Comparison of ENCODE assay signal across 10 cellular contexts in genomic region chr9:94866770-94867169, GRCh38.
A peak's percentile ranks its signal among the peaks of the same experiment; 100 is the strongest.
DNase-seq lines count a peak whose midpoint lies in the region; ATAC-seq and TF ChIP-seq lines count a peak whose summit lies in the region.
"Had no signal": no experiment of that assay in that cellular context is flagged by ENCODE, and none has a peak within 500 bp of the region (broad histone marks: within the 10 kb centered on the region; RNA-seq: fewer than 3 reads in every experiment).

No MANE protein-coding gene starts in this region.

- peaks cover 74% of the 10 kb centered on the region for H3K4me1 Mint-ChIP-seq in nephron

- peak overlapping the region in 2 of 3 experiments; percentile 13 to 41 for H3K4me3 Mint-ChIP-seq in nephron

- no peaks in the 10 kb centered on the region for H3K27me3 Mint-ChIP-seq in nephron (ENCODE audit: low read depth)

- H3K4me1 ChIP-seq in upper lobe of right lung = peaks cover 47% of the 10 kb centered on the region

- no peaks in the 10 kb centered on the region for H3K27me3 ChIP-seq in upper lobe of right lung

- H3K4me3 ChIP-seq in coronary artery (peak overlapping the region; percentile 43), upper lobe of right lung (no peak overlapping the region)

- no peaks in the 10 kb centered on the region for H3K36me3 Mint-ChIP-seq in nephron (ENCODE audit: low read depth)

- no peaks in the 10 kb centered on the region for H3K36me3 ChIP-seq in upper lobe of right lung

- TF ChIP-seq CTCF in coronary artery (IDR thresholded peaks at IDR 0.05) (no peak), nephron (IDR thresholded peaks at IDR 0.05; ENCODE audit: unreplicated experiment in 3 of 3) (no peak), upper lobe of right lung (IDR thresholded peaks at IDR 0.05) (no peak)

- H3K27ac Mint-ChIP-seq in nephron = peak overlapping the region; percentile 84 to 96 (median 95)

- no peaks in the 10 kb centered on the region for H3K9me3 Mint-ChIP-seq in nephron

- intact Hi-C loops in upper lobe of right lung (cut with DNase I) = no loop called here

- H3K9me3 ChIP-seq in upper lobe of right lung = no peaks in the 10 kb centered on the region

- no peak for ATAC-seq in upper lobe of right lung
- no peak for ATAC-seq in GM18909 (IDR thresholded peaks at IDR 0.05; ENCODE audit: poor library complexity, unreplicated experiment)
- ATAC-seq in left lobe of liver = no peak

- peak; percentile 74 for DNase-seq in NCI-H1092 treated with DMSO at 0.1 percent for 48 hours (lab: John Stamatoyannopoulos, UW)
- no peak for DNase-seq in NCI-H1092 (lab: John Stamatoyannopoulos, UW)
- no peak for DNase-seq in coronary artery (ENCODE audit: low spot score)
- DNase-seq in upper lobe of right lung = no peak
- no peak for DNase-seq in AG20443 (ENCODE audit: low spot score)
- DNase-seq in left lobe of liver (ENCODE audit: low spot score) = no peak
- DNase-seq: activated naive CD4-positive, alpha-beta T cell treated with Interleukin-2 at 50 U/mL for 16 hours; stimulated activated naive CD4-positive, alpha-beta T cell had no signal

- H3K27ac ChIP-seq in coronary artery = peak overlapping the region; percentile 69 to 86
- H3K27ac ChIP-seq in upper lobe of right lung = peak overlapping the region; percentile 86
